Comparison of ENCODE assay signal across 1 cellular context in the genomic region with DNA sequence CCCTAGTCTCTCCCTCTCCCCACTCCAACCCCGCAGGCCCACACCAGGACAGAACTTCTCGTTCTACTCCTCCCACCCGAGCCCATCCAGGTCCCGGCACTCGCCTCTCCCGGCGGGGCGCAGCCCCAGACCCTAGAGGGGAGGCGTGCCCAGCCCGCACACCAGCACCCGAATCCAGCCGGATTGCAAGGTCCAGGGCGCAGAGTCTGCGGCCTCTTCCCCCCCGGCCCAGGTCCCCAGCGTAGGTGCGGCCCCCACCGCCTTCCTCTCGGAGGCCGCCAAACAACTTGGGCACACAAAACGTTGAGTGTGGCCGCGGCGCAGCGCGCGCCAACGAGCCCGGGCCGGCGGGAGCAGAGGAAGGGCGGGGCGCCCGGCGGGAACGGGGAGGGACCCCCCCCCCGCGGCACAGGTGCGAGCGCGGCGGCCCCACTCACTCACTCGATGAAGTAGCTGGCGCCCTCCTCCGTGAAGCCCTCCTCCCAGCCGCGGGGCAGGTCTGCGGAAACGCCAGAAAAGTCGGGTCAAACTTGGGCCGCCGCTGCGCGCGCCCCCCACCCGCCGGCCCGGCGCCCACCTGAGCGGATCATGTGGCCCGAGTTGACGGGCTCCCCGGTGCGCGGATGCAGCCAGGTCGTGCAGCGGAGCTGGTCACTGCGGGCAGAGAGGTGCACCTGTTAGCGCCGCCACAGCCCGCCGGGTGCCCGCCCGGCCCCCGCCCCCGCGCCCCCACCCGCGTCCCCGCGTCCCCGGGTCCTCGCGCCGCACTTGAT.
TF ChIP-seq lines count a peak whose summit lies in the region.

No MANE protein-coding gene starts in this region.

TF ChIP-seq in A549, 52 proteins besides CTCF, POLR2A, EP300 and RAD21 (continued from another document):
- TF ChIP-seq, protein P1, sequence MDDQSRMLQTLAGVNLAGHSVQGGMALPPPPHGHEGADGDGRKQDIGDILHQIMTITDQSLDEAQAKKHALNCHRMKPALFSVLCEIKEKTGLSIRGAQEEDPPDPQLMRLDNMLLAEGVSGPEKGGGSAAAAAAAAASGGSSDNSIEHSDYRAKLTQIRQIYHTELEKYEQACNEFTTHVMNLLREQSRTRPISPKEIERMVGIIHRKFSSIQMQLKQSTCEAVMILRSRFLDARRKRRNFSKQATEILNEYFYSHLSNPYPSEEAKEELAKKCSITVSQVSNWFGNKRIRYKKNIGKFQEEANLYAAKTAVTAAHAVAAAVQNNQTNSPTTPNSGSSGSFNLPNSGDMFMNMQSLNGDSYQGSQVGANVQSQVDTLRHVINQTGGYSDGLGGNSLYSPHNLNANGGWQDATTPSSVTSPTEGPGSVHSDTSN (IDR thresholded peaks at IDR 0.05), result no peak
- no peak for TF ChIP-seq KDM1A (IDR thresholded peaks at IDR 0.05; ENCODE audit: low read depth)
- no peak for TF ChIP-seq JUN (IDR thresholded peaks at IDR 0.05)
- peak; percentile 52 for TF ChIP-seq PHF8 (IDR thresholded peaks at IDR 0.05; ENCODE audit: borderline replicate concordance, low read depth)
- no peak for TF ChIP-seq HOXB13 (CRISPR knock-in tag; IDR thresholded peaks at IDR 0.05; ENCODE audit: low read depth)
- TF ChIP-seq ZC3H11A (IDR thresholded peaks at IDR 0.05), result no peak
- no peak for TF ChIP-seq HMGXB4 (CRISPR knock-in tag; IDR thresholded peaks at IDR 0.05; ENCODE audit: borderline replicate concordance)
- no peak for TF ChIP-seq SMC3 (IDR thresholded peaks at IDR 0.05)
- TF ChIP-seq MYC (IDR thresholded peaks at IDR 0.05; ENCODE audit: borderline replicate concordance, low read length), result no peak
- TF ChIP-seq, protein P2, sequence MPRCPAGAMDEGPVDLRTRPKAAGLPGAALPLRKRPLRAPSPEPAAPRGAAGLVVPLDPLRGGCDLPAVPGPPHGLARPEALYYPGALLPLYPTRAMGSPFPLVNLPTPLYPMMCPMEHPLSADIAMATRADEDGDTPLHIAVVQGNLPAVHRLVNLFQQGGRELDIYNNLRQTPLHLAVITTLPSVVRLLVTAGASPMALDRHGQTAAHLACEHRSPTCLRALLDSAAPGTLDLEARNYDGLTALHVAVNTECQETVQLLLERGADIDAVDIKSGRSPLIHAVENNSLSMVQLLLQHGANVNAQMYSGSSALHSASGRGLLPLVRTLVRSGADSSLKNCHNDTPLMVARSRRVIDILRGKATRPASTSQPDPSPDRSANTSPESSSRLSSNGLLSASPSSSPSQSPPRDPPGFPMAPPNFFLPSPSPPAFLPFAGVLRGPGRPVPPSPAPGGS (IDR thresholded peaks at IDR 0.05), result 0 out of 3 replicates have a peak, but pooled peaks have one; percentile 13
- TF ChIP-seq KDM5A (IDR thresholded peaks at IDR 0.05), result no peak
- TF ChIP-seq HOXA7 (CRISPR knock-in tag; IDR thresholded peaks at IDR 0.05), result no peak
- no peak for TF ChIP-seq CHD4 (IDR thresholded peaks at IDR 0.05; ENCODE audit: borderline replicate concordance)
